In the genomic region with DNA sequence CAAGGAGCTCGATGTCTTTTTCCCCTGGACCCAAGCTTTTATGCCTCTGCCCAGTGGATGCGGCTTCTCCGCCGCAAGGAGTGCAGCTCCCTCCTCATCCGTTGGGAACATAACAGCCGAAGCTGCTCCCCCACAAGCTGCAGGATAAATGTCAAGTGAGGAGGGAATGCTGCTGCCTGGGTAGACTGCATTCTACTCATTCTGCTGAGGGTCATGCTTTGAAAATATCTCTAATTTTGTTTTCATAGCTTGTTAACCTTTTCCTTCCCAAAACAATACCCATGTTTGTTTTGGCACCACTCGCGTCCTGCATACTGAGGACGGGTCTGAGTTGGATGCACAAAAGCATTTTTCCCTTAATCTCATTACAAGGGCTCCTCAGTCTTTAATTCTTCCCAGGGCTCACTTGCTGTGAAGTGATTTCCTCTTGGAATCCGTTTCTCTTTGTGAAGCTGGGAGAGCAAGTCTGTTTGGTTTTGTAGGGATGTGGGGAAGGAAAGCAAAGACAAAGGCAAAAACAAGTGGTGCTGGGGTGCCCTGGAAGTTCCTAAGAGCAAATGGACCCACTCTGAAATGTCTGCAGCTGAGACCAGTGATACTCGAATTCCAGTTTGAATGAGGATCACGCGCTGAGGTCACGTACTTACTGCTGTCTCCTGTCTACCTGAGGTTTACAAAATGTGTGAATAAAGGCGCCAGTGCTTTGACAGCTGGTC, we compare ENCODE assay signal across 9 cellular contexts.
A peak's percentile ranks its signal among the peaks of the same experiment; 100 is the strongest.
DNase-seq lines count a peak whose midpoint lies in the region; ATAC-seq, FAIRE-seq and TF ChIP-seq lines count a peak whose summit lies in the region.
"Had no signal": no experiment of that assay in that cellular context is flagged by ENCODE, and none has a peak within 500 bp of the region (broad histone marks: within the 10 kb centered on the region; RNA-seq: fewer than 3 reads in every experiment).

No MANE protein-coding gene starts in this region.

- ATAC-seq in HepG2 (no peak), mucosa of descending colon (no peak)

- H3K9me3 ChIP-seq in mammary epithelial cell (replicated peaks; ENCODE audit: insufficient read depth, low read length) = no peaks in the 10 kb centered on the region
- H3K9me3 ChIP-seq in HepG2 (ENCODE audit: low read length) = no peaks in the 10 kb centered on the region
- no peaks in the 10 kb centered on the region for H3K9me3 ChIP-seq in uterus
- H3K9me3 ChIP-seq in mucosa of descending colon = no peaks in the 10 kb centered on the region

- H3K4me3 ChIP-seq in mammary epithelial cell (replicated peaks in 1 of 3; ENCODE audit: insufficient read depth in 1 of 3, low read depth in 2 of 3, low read length in 3 of 3) = no peak overlapping the region
- no peak overlapping the region for H3K4me3 ChIP-seq in HepG2 (replicated peaks in 1 of 3; ENCODE audit: insufficient read depth in 1 of 3, low read depth in 2 of 3, low read length in 3 of 3)
- H3K4me3 ChIP-seq in uterus = no peak overlapping the region
- no peak overlapping the region for H3K4me3 ChIP-seq in mucosa of descending colon

- H3K4me1 ChIP-seq in mammary epithelial cell (ENCODE audit: insufficient read depth, low read length) (peaks cover 31% of the 10 kb centered on the region), HepG2 (ENCODE audit: insufficient read depth, low read length) (peaks cover 45% of the 10 kb centered on the region), uterus (peaks cover 0 to 12% of the 10 kb centered on the region in 2 donors), mucosa of descending colon (ENCODE audit: low read depth) (peaks cover 3% of the 10 kb centered on the region)

- dilution Hi-C loops in mammary epithelial cell (cut with HindIII; ENCODE audit: low sequenced_read_pairs) = no loop called here

- peak overlapping the region; percentile 54 for H2AFZ ChIP-seq in mammary epithelial cell (ENCODE audit: low read depth, low read length)
- H2AFZ ChIP-seq in HepG2 (ENCODE audit: low read length) = no peak overlapping the region

- H4K20me1 ChIP-seq in mammary epithelial cell (ENCODE audit: insufficient read depth, low read length) (no peaks in the 10 kb centered on the region), HepG2 (ENCODE audit: insufficient read depth, low read length) (no peaks in the 10 kb centered on the region)

- no peak for TF ChIP-seq RAD21 in HepG2 (CRISPR knock-in tag; IDR thresholded peaks at IDR 0.05)

- FAIRE-seq in HepG2 (lab: Jason Lieb, UNC) (no peak), H54 (lab: Jason Lieb, UNC) (no peak), urothelium cell line (lab: Jason Lieb, UNC) (no peak)

- 44% methylated on average over 15 of the region's 15 CpGs for WGBS in mammary epithelial cell (ENCODE audit: low coverage, missing lambda C conversion rate)
- WGBS in HepG2 (ENCODE audit: low lambda C conversion rate) = 88% methylated on average over 15 of the region's 15 CpGs

- TF ChIP-seq POLR2A in HepG2 (IDR thresholded peaks at IDR 0.05; ENCODE audit: insufficient read depth in 1 of 2, low read depth in 2 of 2, low read length in 2 of 2) (no peak), uterus (IDR thresholded peaks at IDR 0.05) (no peak), H54 (IDR thresholded peaks at IDR 0.05; ENCODE audit: low read depth, low read length) (no peak)

- H3K9ac ChIP-seq in mammary epithelial cell (ENCODE audit: insufficient read depth, low read length) (no peak overlapping the region), HepG2 (ENCODE audit: insufficient read depth, low read depth, low read length) (no peak overlapping the region)

- H3K36me3 ChIP-seq in mammary epithelial cell (ENCODE audit: insufficient read depth, low read length) (no peaks in the 10 kb centered on the region), HepG2 (replicated peaks in 1 of 2; ENCODE audit: control insufficient read depth in 1 of 2, insufficient read depth in 2 of 2, low read length in 2 of 2) (no peaks in the 10 kb centered on the region), uterus (no peaks in the 10 kb centered on the region), mucosa of descending colon (ENCODE audit: low read depth) (no peaks in the 10 kb centered on the region)

- BruUV-seq in mammary epithelial cell (replicated peaks; lab: Mats Ljungman, UMichigan) (no TSS peak), HepG2 (replicated peaks; lab: Mats Ljungman, UMichigan) (no TSS peak)

- in situ Hi-C loops in mammary epithelial cell (cut with MboI; ENCODE audit: low sequenced_read_pairs in 2 of 2) (loop anchor here in 1 of 2 donors (25.0 kb wide), 1 partner anchor 93 kb away; no protein-coding TSS in a partner anchor), HepG2 (cut with HindIII; ENCODE audit: extremely low pct_ligation_motif_present, low pct_unique_long_range_greater_than_20kb) (no loop called here)

- H3K27me3 ChIP-seq in mammary epithelial cell (ENCODE audit: insufficient read depth, low read length) (no peaks in the 10 kb centered on the region), HepG2 (ENCODE audit: control insufficient read depth in 1 of 2, insufficient read depth in 2 of 2, low read length in 2 of 2) (no peaks in the 10 kb centered on the region), uterus (no peaks in the 10 kb centered on the region)

- POLR2A ChIA-PET in HepG2 (lab: Yijun Ruan, JAX) = no interaction called here

- peak; percentile 14 to 54 for DNase-seq in NCI-H2081 (lab: John Stamatoyannopoulos, UW)
- no peak for DNase-seq in NCI-H2081 treated with DMSO at 0.1 percent for 48 hours (lab: John Stamatoyannopoulos, UW)
- DNase-seq in mammary epithelial cell = no peak
- no peak for DNase-seq in HepG2 (ENCODE audit: low spot score)
- DNase-seq in uterus = peak in 1 of 2 donors; percentile 39
- no peak for DNase-seq in H54 (ENCODE audit: insufficient read length, low spot score)
- no peak for DNase-seq in urothelium cell line (ENCODE audit: low spot score)
- no peak for DNase-seq in mucosa of descending colon
- DNase-seq: activated naive CD8-positive, alpha-beta T cell treated with anti-CD3 and anti-CD28 coated beads, Interleukin-2, amount 10 ng/mL, durations not matched to agents 7 days and 5 days had no signal

- peak overlapping the region; percentile 14 for H3K4me2 ChIP-seq in mammary epithelial cell (ENCODE audit: insufficient read depth, low read depth, low read length)
- H3K4me2 ChIP-seq in HepG2 (ENCODE audit: low read depth, low read length) = no peak overlapping the region

- H3K27ac ChIP-seq in mammary epithelial cell (ENCODE audit: insufficient read depth, low read depth, low read length) (no peak overlapping the region), HepG2 (ENCODE audit: extremely low read length, insufficient read depth, low read length) (no peak overlapping the region), uterus (peak overlapping the region; percentile 27 to 64)

- TF ChIP-seq CTCF in mammary epithelial cell (conservative IDR thresholded peaks at IDR 0.05 in 1 of 2, IDR thresholded peaks at IDR 0.05 in 1 of 2; ENCODE audit: extremely low read depth in 1 of 2, insufficient read depth in 1 of 2, low read depth in 1 of 2, low read length in 2 of 2) (no peak), HepG2 (CRISPR knock-in tag; IDR thresholded peaks at IDR 0.05) (no peak), uterus (IDR thresholded peaks at IDR 0.05) (peak in 1 of 4 experiments; percentile 11), mucosa of descending colon (IDR thresholded peaks at IDR 0.05) (no peak)

- H3K79me2 ChIP-seq in mammary epithelial cell (ENCODE audit: insufficient read depth, low read length) (no peaks in the 10 kb centered on the region), HepG2 (ENCODE audit: insufficient read depth, low read length) (no peaks in the 10 kb centered on the region)

- intact Hi-C loops in mammary epithelial cell (cut with micrococcal nuclease) (no loop called here), HepG2 (cut with micrococcal nuclease; ENCODE audit: unreplicated experiment) (no loop called here), uterus (cut with DNase I; ENCODE audit: low total_unique reads) (no loop called here), mucosa of descending colon (cut with DNase I, micrococcal nuclease) (no loop called here)

- CTCF ChIA-PET in mammary epithelial cell (lab: Charles Lee; ENCODE audit: low non-redundant PET) = no interaction called here
- CTCF ChIA-PET in HepG2 (lab: Yijun Ruan, JAX; ENCODE audit: low intra/inter-chr PET ratio, low total read pairs) = no interaction called here

- TF ChIP-seq EP300 in HepG2 (IDR thresholded peaks at IDR 0.05; ENCODE audit: low read depth in 2 of 2, low read length in 2 of 2) (no peak), HepG2 (CRISPR knock-in tag; IDR thresholded peaks at IDR 0.05; ENCODE audit: borderline replicate concordance) (no peak)

TF ChIP-seq in HepG2, 621 proteins besides CTCF, POLR2A, EP300 and RAD21:
- TF ChIP-seq FOXK1 (CRISPR knock-in tag; IDR thresholded peaks at IDR 0.05; ENCODE audit: borderline replicate concordance, low read depth) = no peak
- no peak for TF ChIP-seq ZNF747 (CRISPR knock-in tag; IDR thresholded peaks at IDR 0.05; ENCODE audit: borderline replicate concordance)
- no peak for TF ChIP-seq MTF1 (CRISPR knock-in tag; IDR thresholded peaks at IDR 0.05)
- no peak for TF ChIP-seq ZNF484 (CRISPR knock-in tag; IDR thresholded peaks at IDR 0.05; ENCODE audit: borderline replicate concordance, low read depth)
- TF ChIP-seq ZNF652 (CRISPR knock-in tag; IDR thresholded peaks at IDR 0.05; ENCODE audit: borderline replicate concordance, low read depth) = peak; percentile 57; the same call in 1 of the 2 replicates
- TF ChIP-seq FOXM1 (CRISPR knock-in tag; IDR thresholded peaks at IDR 0.05) = no peak
- no peak for TF ChIP-seq ERF (CRISPR knock-in tag; IDR thresholded peaks at IDR 0.05)

Comparison
In these comparisons a context has a peak if more than half of its experiments do, and no peak if none do; other contexts are left out.
1. DNase-seq: peak in NCI-H2081 (2 of 2); none in NCI-H2081 treated with DMSO at 0.1 percent for 48 hours (single experiment), mammary epithelial cell (single experiment), HepG2 (single experiment), H54 (single experiment), urothelium cell line (single experiment) and mucosa of descending colon (0 of 3).
2. H3K27ac ChIP-seq: peak in uterus (2 of 2); none in mammary epithelial cell (single experiment) and HepG2 (single experiment).